In the genomic region with DNA sequence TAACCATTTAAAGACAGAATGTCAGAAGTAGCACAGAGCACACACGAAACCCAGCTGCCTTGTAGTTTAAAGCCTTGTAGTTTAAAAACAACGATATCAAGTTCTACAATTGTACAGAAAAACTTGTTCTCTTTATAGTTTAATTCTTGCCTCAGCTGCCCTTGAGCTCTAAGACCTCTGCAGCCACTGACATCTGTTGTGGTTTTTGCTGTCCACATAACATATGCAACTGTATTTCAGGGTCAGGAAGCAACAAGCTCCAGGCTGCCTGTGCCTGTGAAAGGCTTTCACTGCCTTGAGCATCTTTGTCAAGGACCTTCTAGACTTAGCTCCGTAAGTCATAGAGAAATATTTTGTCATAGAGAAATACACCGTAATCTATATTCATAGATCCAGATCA, we compare ENCODE assay signal across 18 cellular contexts.
DNase-seq lines count a peak whose midpoint lies in the region; ATAC-seq and TF ChIP-seq lines count a peak whose summit lies in the region.
"Had no signal": no experiment of that assay in that cellular context is flagged by ENCODE, and none has a peak within 500 bp of the region (broad histone marks: within the 10 kb centered on the region; RNA-seq: fewer than 3 reads in every experiment).

No MANE protein-coding gene starts in this region.

- no peak overlapping the region for H2BK12ac ChIP-seq in trophoblast cell (ENCODE audit: low read length)

- H3K36me3 ChIP-seq in adipocyte (ENCODE audit: control insufficient read depth, insufficient read depth, low read length, severe bottlenecking) (no peaks in the 10 kb centered on the region), right lobe of liver (no peaks in the 10 kb centered on the region), esophagus muscularis mucosa (no peaks in the 10 kb centered on the region), trophoblast cell (ENCODE audit: control insufficient read depth in 1 of 2, insufficient read depth in 2 of 2, low read length in 2 of 2) (no peaks in the 10 kb centered on the region)

- peak; percentile 33 for DNase-seq in A172 (ENCODE audit: low spot score)
- DNase-seq in H4 (ENCODE audit: low spot score): peak; percentile 24
- peak; percentile 76 for DNase-seq in adipocyte (ENCODE audit: low read depth)
- peak; percentile 92 for DNase-seq in fibroblast of villous mesenchyme (ENCODE audit: low read depth)
- no peak for DNase-seq in right lobe of liver
- no peak for DNase-seq in esophagus muscularis mucosa (ENCODE audit: extremely low spot score)
- DNase-seq in trophoblast cell: no peak
- DNase-seq: activated CD4-positive, alpha-beta T cell treated with anti-CD3 and anti-CD28 coated beads, Interleukin-2, amount 10 ng/mL, durations not matched to agents 7 days and 5 days; CD8-positive, alpha-beta memory T cell; effector CD4-positive, alpha-beta T cell; immature natural killer cell; naive thymus-derived CD8-positive, alpha-beta T cell; NCI-H187 treated with DMSO at 0.1 percent for 48 hours; NCI-H510A treated with DMSO at 0.1 percent for 48 hours; PC-9; stimulated activated naive CD4-positive, alpha-beta T cell had no signal

- H3K4me1 ChIP-seq in adipocyte (ENCODE audit: control insufficient read depth, insufficient read depth, low read length): peaks cover 12% of the 10 kb centered on the region
- no peaks in the 10 kb centered on the region for H3K4me1 ChIP-seq in right lobe of liver
- peaks cover 0 to 12% (median 8%) of the 10 kb centered on the region in 4 donors for H3K4me1 ChIP-seq in esophagus muscularis mucosa
- peaks cover 0 to 2% of the 10 kb centered on the region in 2 experiments for H3K4me1 ChIP-seq in trophoblast cell (ENCODE audit: control insufficient read depth in 1 of 2, insufficient read depth in 2 of 2, low read length in 2 of 2)

- H3K9ac ChIP-seq in adipocyte (ENCODE audit: low read length): no peak overlapping the region
- no peak overlapping the region for H3K9ac ChIP-seq in trophoblast cell (ENCODE audit: low read length)

- H3K4me3 ChIP-seq in adipocyte (ENCODE audit: low read length) (no peak overlapping the region), fibroblast of villous mesenchyme (ENCODE audit: low read depth, low read length) (no peak overlapping the region), right lobe of liver (no peak overlapping the region), esophagus muscularis mucosa (no peak overlapping the region), trophoblast cell (ENCODE audit: low read depth, low read length) (no peak overlapping the region)
- H3K4me3 ChIP-seq: lung, PC-9 had no signal

- H3K14ac ChIP-seq in trophoblast cell (ENCODE audit: low read length): no peak overlapping the region

- ATAC-seq in GM18511 (IDR thresholded peaks at IDR 0.05; ENCODE audit: unreplicated experiment): no peak
- no peak for ATAC-seq in right lobe of liver
- ATAC-seq: naive thymus-derived CD8-positive, alpha-beta T cell had no signal

- no peak overlapping the region for H2AK5ac ChIP-seq in trophoblast cell (ENCODE audit: low read length)

- no peak overlapping the region for H3K4ac ChIP-seq in trophoblast cell (ENCODE audit: low read depth, low read length)

- TF ChIP-seq POLR2A in right lobe of liver (IDR thresholded peaks at IDR 0.05) (no peak), esophagus muscularis mucosa (IDR thresholded peaks at IDR 0.05; ENCODE audit: low read depth) (no peak)

- no peaks in the 10 kb centered on the region for H3K79me1 ChIP-seq in trophoblast cell (ENCODE audit: low read length)

- no peak overlapping the region for H4K8ac ChIP-seq in trophoblast cell (ENCODE audit: low read depth, low read length)

- H3K79me2 ChIP-seq in trophoblast cell (ENCODE audit: control insufficient read depth, insufficient read depth, low read length, poor library complexity): no peaks in the 10 kb centered on the region

- H3K27me3 ChIP-seq in adipocyte (replicated peaks; ENCODE audit: control insufficient read depth, insufficient read depth, low read length) (no peaks in the 10 kb centered on the region), right lobe of liver (no peaks in the 10 kb centered on the region), esophagus muscularis mucosa (no peaks in the 10 kb centered on the region), trophoblast cell (ENCODE audit: insufficient read depth, low read length) (no peaks in the 10 kb centered on the region)

- H3K9me3 ChIP-seq in adipocyte (ENCODE audit: control insufficient read depth, low read length): no peaks in the 10 kb centered on the region
- H3K9me3 ChIP-seq in right lobe of liver: peaks cover 0 to 2% (median 0%) of the 10 kb centered on the region in 4 donors
- no peaks in the 10 kb centered on the region for H3K9me3 ChIP-seq in esophagus muscularis mucosa
- no peaks in the 10 kb centered on the region for H3K9me3 ChIP-seq in trophoblast cell (ENCODE audit: insufficient read depth, low read depth, low read length)

- H4K12ac ChIP-seq in trophoblast cell (ENCODE audit: low read depth, low read length): no peak overlapping the region

- no peak overlapping the region for H2AFZ ChIP-seq in trophoblast cell (ENCODE audit: insufficient read depth, low read length, poor library complexity)
- H2AFZ ChIP-seq: PC-9 had no signal

- no peak overlapping the region for H3K4me2 ChIP-seq in trophoblast cell (ENCODE audit: low read length)
- H3K4me2 ChIP-seq: PC-9 had no signal

- TF ChIP-seq CTCF in fibroblast of villous mesenchyme (IDR thresholded peaks at IDR 0.05; ENCODE audit: insufficient read depth, low read depth, low read length): no peak
- no peak for TF ChIP-seq CTCF in right lobe of liver (IDR thresholded peaks at IDR 0.05)
- TF ChIP-seq CTCF in esophagus muscularis mucosa (IDR thresholded peaks at IDR 0.05): no peak

- H3K27ac ChIP-seq in right lobe of liver (no peak overlapping the region), esophagus muscularis mucosa (replicated peaks in 1 of 4) (no peak overlapping the region), trophoblast cell (ENCODE audit: low read depth, low read length) (no peak overlapping the region)
- H3K27ac ChIP-seq: PC-9 had no signal

- 42% methylated on average over 4 of the region's 4 CpGs for WGBS in right lobe of liver (ENCODE audit: insufficient coverage, low coverage, low lambda C conversion rate, missing lambda C conversion rate)
- 78% methylated on average over 4 of the region's 4 CpGs for WGBS in esophagus muscularis mucosa
- WGBS in trophoblast cell (ENCODE audit: extremely low coverage, insufficient coverage, insufficient read length): no CpG with 5 or more reads among the region's 4 CpGs

- H2BK5ac ChIP-seq in trophoblast cell (ENCODE audit: low read depth, low read length, poor library complexity): no peak overlapping the region

- no peak overlapping the region for H2BK120ac ChIP-seq in trophoblast cell (ENCODE audit: insufficient read depth, low read length, poor library complexity)

- intact Hi-C loops in right lobe of liver (cut with DNase I): no loop called here
- intact Hi-C loops in esophagus muscularis mucosa (cut with DNase I): no loop called here

- no peak overlapping the region for H3K23ac ChIP-seq in trophoblast cell (ENCODE audit: low read length)

- H4K91ac ChIP-seq in trophoblast cell (ENCODE audit: low read depth, low read length): no peak overlapping the region

- H3K18ac ChIP-seq in trophoblast cell (ENCODE audit: low read length): no peak overlapping the region

- no peak for TF ChIP-seq EP300 in esophagus muscularis mucosa (IDR thresholded peaks at IDR 0.05)

Comparison
In these comparisons a context has a peak if more than half of its experiments do, and no peak if none do; other contexts are left out.
1. DNase-seq: peak in A172 (single experiment), H4 (single experiment), adipocyte (single experiment) and fibroblast of villous mesenchyme (single experiment); none in right lobe of liver (0 of 3), esophagus muscularis mucosa (single experiment) and trophoblast cell (0 of 2).